16 cellular contexts compared by ENCODE assay signal in the genomic region with DNA sequence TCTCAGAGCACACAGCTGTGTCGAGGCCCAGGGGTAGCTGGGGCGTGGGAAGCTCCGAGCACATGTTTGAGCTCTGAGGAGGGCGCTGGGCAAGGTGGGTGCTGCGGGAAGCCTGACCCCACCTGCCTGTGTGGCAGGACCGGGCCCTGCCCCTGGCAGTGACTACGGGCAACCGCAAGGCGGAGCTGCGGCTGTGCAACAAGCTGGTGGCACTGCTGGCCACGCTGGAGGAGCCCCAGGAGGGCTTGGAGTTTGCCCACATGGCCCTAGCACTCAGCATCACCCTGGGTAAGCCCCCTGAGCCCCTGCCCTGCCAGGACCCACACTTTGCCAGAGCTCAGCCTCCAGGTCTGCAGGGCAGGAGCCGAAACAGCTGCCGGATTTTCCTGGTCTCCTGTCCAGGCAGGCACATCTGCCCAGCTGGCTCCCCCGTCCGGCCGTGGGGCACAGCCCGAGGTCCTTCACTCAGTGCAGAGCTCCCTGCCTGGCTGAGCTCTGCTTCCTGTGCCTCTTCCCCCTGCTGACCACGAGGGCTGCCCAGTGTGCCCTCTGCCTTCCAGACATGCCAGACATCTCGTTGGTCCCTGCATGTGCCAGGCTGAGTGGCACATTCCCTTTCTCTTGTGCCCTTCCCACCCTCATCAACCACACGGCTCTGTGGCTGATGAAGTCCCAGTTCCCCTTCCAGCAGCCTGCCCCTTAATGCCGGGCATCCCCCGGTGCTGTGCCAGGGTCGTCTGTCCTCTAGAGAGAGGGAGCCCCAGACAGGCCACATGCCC. TPM values are rescaled to one million over a fixed set of nuclear protein-coding genes. Genes with fewer than 3 reads are reported as not detected.
DNase-seq lines count a peak whose midpoint lies in the region; ATAC-seq, FAIRE-seq and TF ChIP-seq lines count a peak whose summit lies in the region.
"Had no signal": no experiment of that assay in that cellular context is flagged by ENCODE, and none has a peak within 500 bp of the region (broad histone marks: within the 10 kb centered on the region; RNA-seq: fewer than 3 reads in every experiment).

No MANE protein-coding gene starts in this region.

- no peak for TF ChIP-seq RAD21 in IMR-90 (IDR thresholded peaks at IDR 0.05; ENCODE audit: low read length)

- in situ Hi-C loops in IMR-90 (cut with MboI; ENCODE audit: low sequenced_read_pairs) (no loop called here), Panc1 (cut with HindIII; ENCODE audit: low pct_unique_long_range_greater_than_20kb, low sequenced_read_pairs) (no loop called here)

- no peak for FAIRE-seq in D721Med (lab: Jason Lieb, UNC)
- FAIRE-seq: H54 had no signal

- peaks cover 1% of the 10 kb centered on the region for H3K36me3 Mint-ChIP-seq in osteocyte (ENCODE audit: unreplicated experiment)

- H3K36me3 ChIP-seq in IMR-90 (ENCODE audit: control insufficient read depth, insufficient read depth, low read length) (no peaks in the 10 kb centered on the region), Panc1 (ENCODE audit: control insufficient read depth, insufficient read depth, low read length) (no peaks in the 10 kb centered on the region), neuronal stem cell (replicated peaks in 1 of 2; ENCODE audit: control insufficient read depth in 2 of 2, insufficient read depth in 2 of 2, low read length in 2 of 2) (no peaks in the 10 kb centered on the region)

- H2AFZ ChIP-seq in IMR-90 (replicated peaks; ENCODE audit: low read length, poor library complexity) = no peak overlapping the region
- no peak overlapping the region for H2AFZ ChIP-seq in neuronal stem cell (ENCODE audit: low read length)

- 0 out of 2 replicates have a peak, but pooled peaks cover under 1% of the 10 kb centered on the region for H3K9me1 ChIP-seq in IMR-90 (ENCODE audit: insufficient read depth, low read length)

- H2BK120ac ChIP-seq in IMR-90 (ENCODE audit: low read depth, low read length) (no peak overlapping the region), neuronal stem cell (ENCODE audit: low read depth, low read length) (no peak overlapping the region)

- H4K8ac ChIP-seq in IMR-90 (ENCODE audit: low read depth in 2 of 2, low read length in 2 of 2) (no peak overlapping the region), neuronal stem cell (ENCODE audit: low read depth, low read length) (no peak overlapping the region)

- no peak overlapping the region for H2AK5ac ChIP-seq in IMR-90 (ENCODE audit: low read depth, low read length)
- H2AK5ac ChIP-seq in neuronal stem cell (ENCODE audit: low read depth, low read length) = peak overlapping the region; percentile 98

- no peaks in the 10 kb centered on the region; the same call in 1 of the 2 replicates for H4K20me1 ChIP-seq in IMR-90 (ENCODE audit: insufficient read depth, low read length)

- no peaks in the 10 kb centered on the region; the same call in 1 of the 2 replicates for H3K27me3 ChIP-seq in IMR-90 (ENCODE audit: control insufficient read depth, insufficient read depth, low read length)
- H3K27me3 ChIP-seq in Panc1 (ENCODE audit: control insufficient read depth, insufficient read depth, low read length) = no peaks in the 10 kb centered on the region
- no peaks in the 10 kb centered on the region for H3K27me3 ChIP-seq in neuronal stem cell (ENCODE audit: control insufficient read depth in 3 of 3, insufficient read depth in 3 of 3, low read depth in 1 of 3, low read length in 3 of 3)

- H2AK9ac ChIP-seq in IMR-90 (replicated peaks; ENCODE audit: low read depth, low read length, poor library complexity) = no peak overlapping the region

- no peaks in the 10 kb centered on the region for H3K9me3 Mint-ChIP-seq in osteocyte (ENCODE audit: unreplicated experiment)
- H3K9me3 Mint-ChIP-seq: CD8-positive, alpha-beta memory T cell; IgD-negative memory B cell; T-cell had no signal

- no peak overlapping the region for H3K4me3 ChIP-seq in IMR-90 (ENCODE audit: insufficient read depth, low read depth, low read length)
- no peak overlapping the region for H3K4me3 ChIP-seq in Panc1 (ENCODE audit: low read depth in 2 of 2, low read length in 2 of 2)
- H3K4me3 ChIP-seq in neuronal stem cell (ENCODE audit: low read length in 2 of 2) = no peak overlapping the region

- H3K4me1 ChIP-seq in IMR-90 (ENCODE audit: control insufficient read depth, insufficient read depth, low read length) = no peaks in the 10 kb centered on the region
- H3K4me1 ChIP-seq in Panc1 (ENCODE audit: control insufficient read depth, insufficient read depth, low read length) = no peaks in the 10 kb centered on the region; the same call in 1 of the 2 replicates
- peaks cover 0 to 7% of the 10 kb centered on the region in 2 donors for H3K4me1 ChIP-seq in neuronal stem cell (ENCODE audit: control insufficient read depth in 2 of 2, insufficient read depth in 1 of 2, low read depth in 1 of 2, low read length in 2 of 2)

- H3K14ac ChIP-seq in IMR-90 (replicated peaks; ENCODE audit: low read depth, low read length) = no peak overlapping the region
- peak overlapping the region; percentile 98 for H3K14ac ChIP-seq in neuronal stem cell (ENCODE audit: low read length)

- TF ChIP-seq CTCF in D721Med (IDR thresholded peaks at IDR 0.05; ENCODE audit: insufficient read depth, missing control alignments) (peak; percentile 26), IMR-90 (conservative IDR thresholded peaks at IDR 0.05; ENCODE audit: low read depth, low read length) (no peak), Panc1 (IDR thresholded peaks at IDR 0.05) (no peak), osteocyte (IDR thresholded peaks at IDR 0.05) (no peak)

- dilution Hi-C loops in IMR-90 (cut with HindIII; ENCODE audit: low sequenced_read_pairs, unreplicated experiment) = no loop called here

- no peak overlapping the region for H2BK15ac ChIP-seq in IMR-90 (ENCODE audit: low read depth, low read length)
- peak overlapping the region; percentile 30 for H2BK15ac ChIP-seq in neuronal stem cell (ENCODE audit: low read length)

- peaks cover 3% of the 10 kb centered on the region for H3K4me1 Mint-ChIP-seq in osteocyte (ENCODE audit: unreplicated experiment)

- no peak for DNase-seq in D721Med (ENCODE audit: insufficient read length, low spot score)
- no peak for DNase-seq in IMR-90
- DNase-seq in Panc1 (ENCODE audit: low read depth, low spot score) = no peak
- no peak for DNase-seq in neuronal stem cell (ENCODE audit: low spot score)
- no peak for DNase-seq in NCI-H510A treated with DMSO at 0.1 percent for 48 hours (lab: John Stamatoyannopoulos, UW)
- no peak for DNase-seq in HUDEP-2 (lab: John Stamatoyannopoulos, UW; ENCODE audit: unreplicated experiment in 76 of 76)
- no peak for DNase-seq in stimulated activated naive CD4-positive, alpha-beta T cell (lab: John Stamatoyannopoulos, UW)
- no peak for DNase-seq in osteocyte (ENCODE audit: extremely low spot score, unreplicated experiment)
- DNase-seq: CD8-positive, alpha-beta memory T cell; NCI-H1092; NCI-H446 treated with DMSO at 0.1 percent for 48 hours; NCI-H774; T-cell had no signal

- 77% methylated on average over 17 of the region's 23 CpGs; no CpG with 5 or more reads in 1 of the 2 experiments for WGBS in IMR-90 (ENCODE audit: extremely low coverage in 2 of 2, insufficient read length in 1 of 2), 2 experiments
- no CpG with 5 or more reads among the region's 23 CpGs for WGBS in neuronal stem cell (ENCODE audit: extremely low coverage in 2 of 2, insufficient read length in 2 of 2, insufficient replicate concordance in 1 of 2), 2 donors

- CTCF ChIA-PET in IMR-90 (lab: Yijun Ruan, JAX) = interaction anchor here (1.4 kb wide), 1 partner anchor 60 kb away, joined by 5 read pairs; no protein-coding TSS in a partner anchor
- CTCF ChIA-PET in Panc1 (lab: Charles Lee) = interaction anchor here (0.7 kb wide), 1 partner anchor 59 kb away, joined by 4 read pairs; no protein-coding TSS in a partner anchor

- no peak overlapping the region for H4K91ac ChIP-seq in IMR-90 (ENCODE audit: insufficient read depth, low read depth, low read length)
- H4K91ac ChIP-seq in neuronal stem cell (ENCODE audit: low read depth, low read length, poor library complexity) = no peak overlapping the region

- peak overlapping the region; percentile 67 for H2BK12ac ChIP-seq in neuronal stem cell (ENCODE audit: low read length)

- ATAC-seq in IMR-90 (ENCODE audit: low read depth) (peak; percentile 24; the same call in 1 of the 2 replicates), Panc1 (0 out of 2 replicates have a peak, but pooled peaks have one; percentile 4)
- ATAC-seq: T-cell had no signal

- H3K9ac ChIP-seq in IMR-90 (ENCODE audit: low read depth, low read length) (no peak overlapping the region), neuronal stem cell (ENCODE audit: low read depth, low read length, poor library complexity) (peak overlapping the region; percentile 56)

- no peak for TF ChIP-seq POLR2A in IMR-90 (IDR thresholded peaks at IDR 0.05; ENCODE audit: low read depth, low read length)

- H3K79me1 ChIP-seq in IMR-90 (ENCODE audit: low read depth in 1 of 2, low read length in 2 of 2) (no peaks in the 10 kb centered on the region), neuronal stem cell (ENCODE audit: low read depth, low read length) (peaks cover 2% of the 10 kb centered on the region)

- no peak overlapping the region for H3K23ac ChIP-seq in IMR-90 (ENCODE audit: low read depth, low read length)
- H3K23ac ChIP-seq in neuronal stem cell (ENCODE audit: low read depth, low read length, poor library complexity) = no peak overlapping the region

- H3K4me3 Mint-ChIP-seq in osteocyte (ENCODE audit: unreplicated experiment) = no peak overlapping the region
- H3K4me3 Mint-ChIP-seq: CD8-positive, alpha-beta memory T cell; IgD-negative memory B cell; T-cell had no signal

- H3K56ac ChIP-seq in IMR-90 (ENCODE audit: extremely low read depth, insufficient read depth, low read length) = no peak overlapping the region

- H3K27ac Mint-ChIP-seq in osteocyte (ENCODE audit: unreplicated experiment) = no peak overlapping the region
- H3K27ac Mint-ChIP-seq: CD8-positive, alpha-beta memory T cell; T-cell had no signal

- H3K27ac ChIP-seq in IMR-90 (ENCODE audit: insufficient read depth, low read length) (no peak overlapping the region), Panc1 (ENCODE audit: low read length) (no peak overlapping the region), neuronal stem cell (replicated peaks; ENCODE audit: low read length) (no peak overlapping the region)

- intact Hi-C loops in IMR-90 (cut with micrococcal nuclease) = no loop called here
- intact Hi-C loops in Panc1 (cut with micrococcal nuclease; ENCODE audit: unreplicated experiment) = no loop called here

- POLR2A ChIA-PET in IMR-90 (lab: Charles Lee; ENCODE audit: unreplicated experiment) = no interaction called here
- POLR2A ChIA-PET in Panc1 (lab: Charles Lee) = no interaction called here

- H2BK5ac ChIP-seq in IMR-90 (ENCODE audit: low read depth, low read length, poor library complexity, severe bottlenecking) = no peak overlapping the region
- H2BK5ac ChIP-seq in neuronal stem cell (ENCODE audit: low read length) = peak overlapping the region; percentile 67

- no peak overlapping the region for H4K5ac ChIP-seq in IMR-90 (ENCODE audit: low read depth, low read length)

- no peak overlapping the region for H3K18ac ChIP-seq in IMR-90 (ENCODE audit: low read depth, low read length)
- peak overlapping the region; percentile 86 for H3K18ac ChIP-seq in neuronal stem cell (ENCODE audit: low read length)

- BruUV-seq in IMR-90 (replicated peaks; lab: Mats Ljungman, UMichigan) = no TSS peak
- no TSS peak for BruUV-seq in Panc1 (replicated peaks; lab: Mats Ljungman, UMichigan)

- H3K9me3 ChIP-seq in IMR-90 (ENCODE audit: control insufficient read depth, insufficient read depth, low read length) (no peaks in the 10 kb centered on the region), Panc1 (ENCODE audit: control insufficient read depth, insufficient read depth, low read depth, low read length) (no peaks in the 10 kb centered on the region), neuronal stem cell (replicated peaks in 1 of 2; ENCODE audit: control insufficient read depth in 2 of 2, insufficient read depth in 1 of 2, low read depth in 1 of 2, low read length in 2 of 2) (peaks cover 0 to 5% of the 10 kb centered on the region in 2 donors)

- H2BK20ac ChIP-seq in IMR-90 (ENCODE audit: low read depth, low read length) = no peak overlapping the region

- H3K4ac ChIP-seq in IMR-90 (ENCODE audit: low read depth, low read length) = no peak overlapping the region
- H3K4ac ChIP-seq in neuronal stem cell (ENCODE audit: low read length) = peak overlapping the region; percentile 15

- no peak overlapping the region for H3K4me2 ChIP-seq in IMR-90 (ENCODE audit: low read depth, low read length)
- H3K4me2 ChIP-seq in neuronal stem cell (ENCODE audit: insufficient read depth, low read length, poor library complexity, severe bottlenecking) = no peak overlapping the region

- H3K27me3 Mint-ChIP-seq in osteocyte (ENCODE audit: unreplicated experiment) = no peaks in the 10 kb centered on the region
- H3K27me3 Mint-ChIP-seq: CD8-positive, alpha-beta memory T cell; IgD-negative memory B cell; T-cell had no signal

RNA-seq across cellular contexts. Expression of gene HTRA3, which starts 33.2 kb away (rescaled TPM):
- total RNA-seq in IMR-90 (2012; rRNA removed) (1.1 and 1.3 TPM in 2 replicates), Panc1 (2021; ENCODE audit: unreplicated experiment) (0.98 TPM), osteocyte (0.16 and 0.37 TPM in 2 replicates)
- polyA plus RNA-seq in IMR-90 (2012; rRNA removed) = 8.9 and 9.5 TPM in 2 replicates
- 5.3 and 12.8 TPM in 2 replicates for polyA plus RNA-seq in IMR-90 (2012; cell fraction: cytosol; rRNA removed)
- polyA plus RNA-seq in IMR-90 (2012; cell fraction: nucleus; rRNA removed; ENCODE audit: low replicate concordance) = 3.7 and 5.2 TPM in 2 replicates
- polyA plus RNA-seq in Panc1 (2012; ENCODE audit: insufficient read length) = 2.1 TPM
- polyA plus RNA-seq in neuronal stem cell (2013, experiment 1 of 2) = 2.9 TPM
- 2.8 TPM for polyA plus RNA-seq in neuronal stem cell (2013, experiment 2 of 2)
- total RNA-seq: CD8-positive, alpha-beta memory T cell; SK-MEL-5 had no signal
- polyA plus RNA-seq: CD8-positive, alpha-beta memory T cell; IgD-negative memory B cell had no signal

RNA-seq across cellular contexts. Expression of gene SH3TC1, which starts 37.2 kb away (rescaled TPM):
- total RNA-seq in IMR-90 (2012; rRNA removed) (1.4 and 1.6 TPM in 2 replicates), Panc1 (2021; ENCODE audit: unreplicated experiment) (4.5 TPM), osteocyte (0.70 and 1.6 TPM in 2 replicates)
- 2.2 and 2.3 TPM in 2 replicates for polyA plus RNA-seq in IMR-90 (2012; rRNA removed)
- 2.4 and 2.5 TPM in 2 replicates for polyA plus RNA-seq in IMR-90 (2012; cell fraction: cytosol; rRNA removed)
- polyA plus RNA-seq in IMR-90 (2012; cell fraction: nucleus; rRNA removed; ENCODE audit: low replicate concordance) = 7.2 and 19.2 TPM in 2 replicates
- polyA plus RNA-seq in Panc1 (2012; ENCODE audit: insufficient read length) = 2.2 TPM
- polyA plus RNA-seq in neuronal stem cell (2013, experiment 1 of 2) = 0.13 TPM
- polyA plus RNA-seq in neuronal stem cell (2013, experiment 2 of 2) = 0.08 TPM
